ENCODE assay signal across 14 cellular contexts in the genomic region with DNA sequence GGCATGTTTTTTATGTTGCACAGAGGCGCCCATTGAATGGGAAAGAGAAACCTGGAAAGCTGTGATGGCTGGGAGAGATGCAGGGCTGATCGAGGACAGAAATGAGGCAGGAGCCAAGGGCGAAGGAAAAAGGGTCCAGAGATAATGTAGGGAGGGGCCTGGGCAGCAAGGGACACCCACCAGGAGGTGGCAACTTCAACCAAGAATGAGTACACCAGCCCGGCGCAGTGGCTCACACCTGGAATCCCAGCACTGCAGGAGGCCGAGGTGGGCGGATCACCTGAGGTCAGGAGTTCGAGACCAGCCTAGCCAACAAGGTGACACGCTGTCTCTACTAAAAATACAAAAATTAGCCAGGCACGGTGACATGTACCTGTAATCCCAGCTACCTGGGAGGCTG. TPM values are rescaled to one million over a fixed set of nuclear protein-coding genes. Genes with fewer than 3 reads are reported as not detected.
DNase-seq lines count a peak whose midpoint lies in the region; ATAC-seq, FAIRE-seq and TF ChIP-seq lines count a peak whose summit lies in the region.
"Had no signal": no experiment of that assay in that cellular context is flagged by ENCODE, and none has a peak within 500 bp of the region (broad histone marks: within the 10 kb centered on the region; RNA-seq: fewer than 3 reads in every experiment).

No MANE protein-coding gene starts in this region.

- H3K36me3 ChIP-seq in HCT116 (ENCODE audit: control insufficient read depth in 1 of 2, insufficient read depth in 2 of 2, low read length in 2 of 2) (peaks cover 12 to 35% of the 10 kb centered on the region in 2 experiments), ascending aorta (peaks cover 7 to 8% of the 10 kb centered on the region in 2 donors), kidney (ENCODE audit: control insufficient read depth in 1 of 2, insufficient read depth in 2 of 2, low read length in 2 of 2) (peaks cover 4 to 9% of the 10 kb centered on the region in 2 donors), stomach smooth muscle (ENCODE audit: control insufficient read depth in 2 of 2, insufficient read depth in 2 of 2, low read length in 2 of 2) (peaks cover 4 to 6% of the 10 kb centered on the region in 2 donors)

- peaks cover 64 to 84% of the 10 kb centered on the region in 2 experiments for H3K4me1 ChIP-seq in HCT116 (ENCODE audit: control insufficient read depth in 1 of 2, insufficient read depth in 2 of 2, low read length in 2 of 2)
- peaks cover 24 to 52% of the 10 kb centered on the region in 2 donors for H3K4me1 ChIP-seq in ascending aorta
- peaks cover 30 to 32% of the 10 kb centered on the region in 2 donors for H3K4me1 ChIP-seq in kidney (ENCODE audit: control insufficient read depth in 1 of 2, insufficient read depth in 1 of 2, low read depth in 1 of 2, low read length in 2 of 2)
- peaks cover 48% of the 10 kb centered on the region for H3K4me1 ChIP-seq in stomach smooth muscle (ENCODE audit: control insufficient read depth, insufficient read depth, low read length)

- H3K9me3 Mint-ChIP-seq in activated naive CD4-positive, alpha-beta T cell treated with anti-CD3 and anti-CD28 coated beads, Interleukin-2, amount 10 ng/mL, durations not matched to agents 7 days and 5 days, result peaks cover 3% of the 10 kb centered on the region

- RAD21 ChIA-PET in HCT116 (lab: Charles Lee; ENCODE audit: low non-redundant PET in 1 of 2, low total read pairs in 2 of 2, uncharacterized antibody in 2 of 2, unreplicated experiment in 2 of 2), result no interaction called here

- H3K79me2 ChIP-seq in HCT116 (ENCODE audit: insufficient read depth, low read length), result peaks cover 82% of the 10 kb centered on the region

- H3K9me3 ChIP-seq in HCT116 (ENCODE audit: control insufficient read depth in 1 of 2, insufficient read depth in 1 of 2, low read depth in 1 of 2, low read length in 2 of 2) (no peaks in the 10 kb centered on the region), ascending aorta (no peaks in the 10 kb centered on the region), kidney (ENCODE audit: control insufficient read depth in 1 of 2, low read length in 2 of 2) (no peaks in the 10 kb centered on the region), stomach smooth muscle (ENCODE audit: control insufficient read depth in 2 of 2, low read length in 2 of 2) (no peaks in the 10 kb centered on the region)

- no peak for ATAC-seq in HCT116

- TF ChIP-seq CTCF in HCT116 (IDR thresholded peaks at IDR 0.05 in 2 of 3, conservative IDR thresholded peaks at IDR 0.05 in 1 of 3; ENCODE audit: borderline replicate concordance in 1 of 3, insufficient read depth in 1 of 3, low read depth in 2 of 3, low read length in 2 of 3) (no peak), ascending aorta (IDR thresholded peaks at IDR 0.05) (no peak), kidney (IDR thresholded peaks at IDR 0.05; ENCODE audit: borderline replicate concordance, extremely low read depth, insufficient read depth) (no peak)

- H3K36me3 Mint-ChIP-seq in activated naive CD4-positive, alpha-beta T cell treated with anti-CD3 and anti-CD28 coated beads, Interleukin-2, amount 10 ng/mL, durations not matched to agents 7 days and 5 days, result peaks cover 28% of the 10 kb centered on the region

- no peak for TF ChIP-seq RAD21 in HCT116 (IDR thresholded peaks at IDR 0.05; ENCODE audit: low read depth)

- CTCF ChIA-PET in HCT116 (lab: Charles Lee), result no interaction called here
- CTCF ChIA-PET in activated naive CD4-positive, alpha-beta T cell treated with anti-CD3 and anti-CD28 coated beads, Interleukin-2, amount 10 ng/mL, durations not matched to agents 7 days and 5 days (lab: Charles Lee), result no interaction called here

- no peak for TF ChIP-seq POLR2A in HCT116 (IDR thresholded peaks at IDR 0.05; ENCODE audit: borderline replicate concordance, extremely low read depth, insufficient read depth, insufficient read length)

- H3K4me2 ChIP-seq in HCT116 (ENCODE audit: low read length), result peak overlapping the region; percentile 86

- intact Hi-C loops in HCT116 (cut with micrococcal nuclease), result no loop called here
- intact Hi-C loops in ascending aorta (cut with DNase I), result loop anchor here (10.0 kb wide), 1 partner anchor 549 kb away; no protein-coding TSS in a partner anchor
- intact Hi-C loops in kidney (cut with DNase I), result no loop called here

- H2AFZ ChIP-seq in HCT116 (ENCODE audit: low read depth, low read length, poor library complexity, severe bottlenecking), result no peak overlapping the region

- POLR2A ChIA-PET in HCT116 (lab: Charles Lee), result no interaction called here

- DNase-seq in HCT116 (ENCODE audit: low read depth, low spot score), result no peak
- no peak for DNase-seq in ascending aorta (ENCODE audit: low spot score in 2 of 2)
- DNase-seq in kidney, result peak; percentile 79
- DNase-seq in SKM-1 treated with dmso at 0.1 percent for 144 hours (lab: John Stamatoyannopoulos, UW; ENCODE audit: unreplicated experiment), result no peak
- no peak for DNase-seq in putamen (ENCODE audit: low spot score)
- DNase-seq in activated naive CD4-positive, alpha-beta T cell treated with anti-CD3 and anti-CD28 coated beads, Interleukin-2, amount 10 ng/mL, durations not matched to agents 7 days and 5 days, result no peak
- DNase-seq in islet precursor cell, result no peak
- DNase-seq: activated CD8-positive, alpha-beta memory T cell treated with anti-CD3 and anti-CD28 coated beads for 24 hours; NCI-H1694 treated with DMSO at 0.1 percent for 48 hours; posterior cingulate gyrus had no signal

- peak overlapping the region; percentile 0 to 99; a peak in 2 of 4 replicates for H3K4me3 ChIP-seq in HCT116 (replicated peaks in 1 of 2; ENCODE audit: low read depth in 1 of 2, low read length in 2 of 2)
- H3K4me3 ChIP-seq in ascending aorta, result peak overlapping the region in 1 of 2 donors; percentile 28
- H3K4me3 ChIP-seq in kidney (ENCODE audit: low read length in 2 of 2), result peak overlapping the region in 1 of 2 donors; percentile 9
- peak overlapping the region in 1 of 2 donors; percentile 15 for H3K4me3 ChIP-seq in stomach smooth muscle (ENCODE audit: low read length in 2 of 2)

- H4K20me1 ChIP-seq in HCT116 (ENCODE audit: insufficient read depth), result no peaks in the 10 kb centered on the region

- BruUV-seq in HCT116 (replicated peaks; lab: Mats Ljungman, UMichigan), result no TSS peak

- no peak overlapping the region for H3K4me3 Mint-ChIP-seq in activated naive CD4-positive, alpha-beta T cell treated with anti-CD3 and anti-CD28 coated beads, Interleukin-2, amount 10 ng/mL, durations not matched to agents 7 days and 5 days

- H3K4me1 Mint-ChIP-seq in activated naive CD4-positive, alpha-beta T cell treated with anti-CD3 and anti-CD28 coated beads, Interleukin-2, amount 10 ng/mL, durations not matched to agents 7 days and 5 days, result peaks cover 35% of the 10 kb centered on the region

- H3K27me3 ChIP-seq in HCT116 (ENCODE audit: insufficient read depth, low read length), result no peaks in the 10 kb centered on the region
- no peaks in the 10 kb centered on the region for H3K27me3 ChIP-seq in ascending aorta
- H3K27me3 ChIP-seq in stomach smooth muscle (ENCODE audit: control insufficient read depth in 1 of 2, insufficient read depth in 2 of 2, low read length in 2 of 2), result no peaks in the 10 kb centered on the region

- H3K9ac ChIP-seq in HCT116 (ENCODE audit: low read length), result peak overlapping the region; percentile 99
- no peak overlapping the region for H3K9ac ChIP-seq in kidney (ENCODE audit: low read length in 2 of 2)
- H3K9ac ChIP-seq in stomach smooth muscle (ENCODE audit: low read length in 2 of 2), result peak overlapping the region; percentile 23 to 42

- FAIRE-seq in kidney (lab: Jason Lieb, UNC), result no peak

- no peak overlapping the region for H3K27ac Mint-ChIP-seq in activated naive CD4-positive, alpha-beta T cell treated with anti-CD3 and anti-CD28 coated beads, Interleukin-2, amount 10 ng/mL, durations not matched to agents 7 days and 5 days

- H3K27ac ChIP-seq in HCT116 (ENCODE audit: low read depth, low read length) (peak overlapping the region; percentile 92), ascending aorta (peak overlapping the region; percentile 93 to 97), kidney (ENCODE audit: low read depth in 2 of 2, low read length in 2 of 2) (peak overlapping the region; percentile 63 to 87), stomach smooth muscle (ENCODE audit: low read length) (peak overlapping the region; percentile 60)
- H3K27ac ChIP-seq: HL-60 had no signal

- no peaks in the 10 kb centered on the region for H3K9me2 ChIP-seq in HCT116 (ENCODE audit: insufficient read depth)

- H3K27me3 Mint-ChIP-seq in activated naive CD4-positive, alpha-beta T cell treated with anti-CD3 and anti-CD28 coated beads, Interleukin-2, amount 10 ng/mL, durations not matched to agents 7 days and 5 days, result peaks cover 7% of the 10 kb centered on the region

TF ChIP-seq in HCT116, 20 proteins besides CTCF, POLR2A, EP300 and RAD21 (continues in another document):
- TF ChIP-seq CEBPB (IDR thresholded peaks at IDR 0.05; ENCODE audit: low read depth) (no peak), ELF1 (IDR thresholded peaks at IDR 0.05; ENCODE audit: borderline replicate concordance, low read depth) (no peak), YY1 (IDR thresholded peaks at IDR 0.05; ENCODE audit: extremely low read depth, insufficient replicate concordance, low read depth, low read length) (no peak), POLR2AphosphoS5 (IDR thresholded peaks at IDR 0.05; ENCODE audit: low read depth, low read length) (no peak), SP1 (IDR thresholded peaks at IDR 0.05; ENCODE audit: low read depth) (no peak), ZFX (IDR thresholded peaks at IDR 0.05) (no peak)
- TF ChIP-seq, protein P1, sequence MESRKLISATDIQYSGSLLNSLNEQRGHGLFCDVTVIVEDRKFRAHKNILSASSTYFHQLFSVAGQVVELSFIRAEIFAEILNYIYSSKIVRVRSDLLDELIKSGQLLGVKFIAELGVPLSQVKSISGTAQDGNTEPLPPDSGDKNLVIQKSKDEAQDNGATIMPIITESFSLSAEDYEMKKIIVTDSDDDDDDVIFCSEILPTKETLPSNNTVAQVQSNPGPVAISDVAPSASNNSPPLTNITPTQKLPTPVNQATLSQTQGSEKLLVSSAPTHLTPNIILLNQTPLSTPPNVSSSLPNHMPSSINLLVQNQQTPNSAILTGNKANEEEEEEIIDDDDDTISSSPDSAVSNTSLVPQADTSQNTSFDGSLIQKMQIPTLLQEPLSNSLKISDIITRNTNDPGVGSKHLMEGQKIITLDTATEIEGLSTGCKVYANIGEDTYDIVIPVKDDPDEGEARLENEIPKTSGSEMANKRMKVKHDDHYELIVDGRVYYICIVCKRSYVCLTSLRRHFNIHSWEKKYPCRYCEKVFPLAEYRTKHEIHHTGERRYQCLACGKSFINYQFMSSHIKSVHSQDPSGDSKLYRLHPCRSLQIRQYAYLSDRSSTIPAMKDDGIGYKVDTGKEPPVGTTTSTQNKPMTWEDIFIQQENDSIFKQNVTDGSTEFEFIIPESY (IDR thresholded peaks at IDR 0.05; ENCODE audit: extremely low read depth, insufficient replicate concordance, low read length), result no peak

RNA-seq across cellular contexts. Expression of a gene that starts 4.0 kb away (rescaled TPM):
- total RNA-seq in HCT116 (2021; ENCODE audit: unreplicated experiment) (83.3 TPM), ascending aorta (16.1 TPM), kidney (32.5 TPM)
- 35.7 and 37.1 TPM in 2 replicates for polyA plus RNA-seq in HCT116 (2012)
- 3.6 TPM for polyA plus RNA-seq in kidney (ENCODE audit: insufficient read depth, low read depth, low replicate concordance)

RNA-seq across cellular contexts. Expression of a gene that starts 26.5 kb away (rescaled TPM):
- total RNA-seq in HCT116 (2021; ENCODE audit: unreplicated experiment) (not detected), ascending aorta (not detected), kidney (0.41 TPM)
- not detected in 2 replicates for polyA plus RNA-seq in HCT116 (2012)
- 50.4 TPM for polyA plus RNA-seq in kidney (ENCODE audit: insufficient read depth, low read depth, low replicate concordance)
- total RNA-seq: cerebellum, Daoy had no signal

Comparison
In these comparisons a context has a peak if more than half of its experiments do, and no peak if none do; other contexts are left out.
1. H3K9ac ChIP-seq: peak in HCT116 (single experiment) and stomach smooth muscle (2 of 2); none in kidney (0 of 2).
2. Peak in every context shown above with its lines, with median percentiles within 50 percentile points of each other: H3K27ac ChIP-seq.